9 cellular contexts compared by ENCODE assay signal in the genomic region with DNA sequence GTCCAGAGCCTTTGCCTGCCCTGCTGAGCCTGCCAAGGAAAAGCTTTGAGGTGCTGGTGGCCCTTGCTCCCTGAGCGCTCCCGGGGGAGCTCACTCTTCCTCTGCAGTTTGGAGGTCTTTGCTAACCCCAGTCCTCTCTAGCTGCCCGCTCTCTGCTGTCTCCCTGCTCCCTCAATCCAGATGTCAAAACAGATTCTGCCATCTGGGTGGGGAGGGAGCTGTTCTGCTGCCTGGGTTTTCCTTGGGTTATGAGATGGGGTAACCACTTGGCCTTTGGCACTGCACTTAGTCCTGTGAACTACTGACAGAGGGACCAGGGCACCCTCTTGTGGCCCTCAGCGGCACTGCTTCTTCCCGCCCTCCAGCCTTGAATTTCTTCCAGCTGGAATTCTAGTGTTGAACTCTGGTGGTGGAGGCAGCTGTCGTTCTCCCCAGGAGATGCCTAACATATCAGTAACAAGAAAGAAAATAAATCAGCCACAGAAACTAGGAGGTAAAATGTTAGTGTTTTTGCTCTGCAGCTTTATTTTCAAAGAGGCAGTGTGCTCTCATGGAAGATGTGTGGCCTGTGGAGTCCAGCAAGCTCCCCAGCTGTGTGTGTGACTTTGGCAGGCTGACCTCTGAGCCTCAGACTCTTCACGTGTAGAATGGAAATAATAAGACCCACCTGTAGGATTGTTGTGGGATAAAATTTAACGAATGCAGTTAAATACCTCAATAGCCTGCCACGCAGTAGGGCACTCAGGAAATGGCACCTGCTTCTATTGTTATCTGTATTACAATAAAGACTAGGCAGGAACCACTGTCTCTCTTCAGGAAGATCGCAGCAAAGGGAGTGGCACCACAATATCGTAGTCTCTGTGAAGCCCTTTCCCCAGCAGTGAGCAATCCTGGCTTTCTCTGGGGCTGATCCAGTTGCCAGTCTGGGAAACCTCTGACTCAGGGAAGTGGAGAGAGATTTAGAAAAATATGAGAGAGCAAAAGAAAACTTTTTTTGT. TPM values are rescaled to one million over a fixed set of nuclear protein-coding genes. Genes with fewer than 3 reads are reported as not detected.
DNase-seq lines count a peak whose midpoint lies in the region; ATAC-seq and TF ChIP-seq lines count a peak whose summit lies in the region.
"Had no signal": no experiment of that assay in that cellular context is flagged by ENCODE, and none has a peak within 500 bp of the region (broad histone marks: within the 10 kb centered on the region; RNA-seq: fewer than 3 reads in every experiment).

No MANE protein-coding gene starts in this region.

- peak; percentile 19 to 60 (median 30) for DNase-seq in CD8-positive, alpha-beta memory T cell
- DNase-seq in HAP-1 (ENCODE audit: low spot score in 2 of 2) = peak; percentile 66 to 88
- peak; percentile 33 for DNase-seq in NCI-H226
- peak; percentile 77 for DNase-seq in activated CD4-positive, alpha-beta T cell treated with anti-CD3 and anti-CD28 coated beads for 36 hours
- peak; percentile 88 for DNase-seq in colonic mucosa
- DNase-seq in stimulated activated CD4-positive, alpha-beta T cell treated with anti-CD3 and anti-CD28 coated beads, TNF-alpha, amount 100 ng/mL, for 4 hours (ENCODE audit: low read depth in 3 of 3) = peak in 2 of 3 experiments; percentile 24 to 33

- H3K9me3 Mint-ChIP-seq in CD8-positive, alpha-beta memory T cell = no peaks in the 10 kb centered on the region
- H3K9me3 Mint-ChIP-seq in activated CD4-positive, alpha-beta T cell treated with anti-CD3 and anti-CD28 coated beads for 36 hours (ENCODE audit: low read depth) = no peaks in the 10 kb centered on the region
- H3K9me3 Mint-ChIP-seq: T-helper 1 cell treated with Interleukin-12 subunit alpha and Interleukin-12 subunit beta and Interleukin-4 antibody, amounts not matched to agents 30 μg/mL and 1 μg/mL, for 36 hours had no signal

- peaks cover 38% of the 10 kb centered on the region for H3K4me1 ChIP-seq in CD8-positive, alpha-beta memory T cell (ENCODE audit: insufficient read depth, low read length)
- H3K4me1 ChIP-seq in HAP-1 (no peaks in the 10 kb centered on the region), colonic mucosa (peaks cover 14% of the 10 kb centered on the region), liver (ENCODE audit: control insufficient read depth in 4 of 4, insufficient read depth in 4 of 4, low read length in 3 of 4) (peaks cover 0 to 4% (median 0%) of the 10 kb centered on the region in 4 donors)

- peak; percentile 80 for ATAC-seq in activated CD4-positive, alpha-beta T cell treated with anti-CD3 and anti-CD28 coated beads for 36 hours
- ATAC-seq in HG02840 (IDR thresholded peaks at IDR 0.05; ENCODE audit: low FRiP score, unreplicated experiment) = no peak

- H3K4me3 ChIP-seq in CD8-positive, alpha-beta memory T cell (ENCODE audit: low read length) = peak overlapping the region; percentile 2
- H3K4me3 ChIP-seq in HAP-1 (no peak overlapping the region), colonic mucosa (no peak overlapping the region), liver (ENCODE audit: low read depth in 1 of 3, low read length in 3 of 3) (no peak overlapping the region)

- TF ChIP-seq CTCF in colonic mucosa (IDR thresholded peaks at IDR 0.05) = peak; percentile 91
- TF ChIP-seq CTCF in liver (IDR thresholded peaks at IDR 0.05; ENCODE audit: low read depth, low read length, missing input control) = peak; percentile 99

- no peaks in the 10 kb centered on the region for H3K36me3 ChIP-seq in CD8-positive, alpha-beta memory T cell (ENCODE audit: insufficient read depth, low read length)
- H3K36me3 ChIP-seq in HAP-1 (replicated peaks) (no peaks in the 10 kb centered on the region), colonic mucosa (no peaks in the 10 kb centered on the region), liver (ENCODE audit: control insufficient read depth in 4 of 4, insufficient read depth in 3 of 4, low read depth in 1 of 4, low read length in 3 of 4) (no peaks in the 10 kb centered on the region)

- intact Hi-C loops in activated CD4-positive, alpha-beta T cell treated with anti-CD3 and anti-CD28 coated beads for 36 hours (cut with DNase I, micrococcal nuclease) = loop anchor here (1.0 kb wide), 2 partner anchors 233 to 264 kb away; no protein-coding TSS in a partner anchor
- intact Hi-C loops in colonic mucosa (cut with DNase I) = no loop called here

- WGBS in liver = 46% methylated on average over 11 of the region's 11 CpGs

- H3K27me3 Mint-ChIP-seq in CD8-positive, alpha-beta memory T cell = no peaks in the 10 kb centered on the region
- no peaks in the 10 kb centered on the region for H3K27me3 Mint-ChIP-seq in activated CD4-positive, alpha-beta T cell treated with anti-CD3 and anti-CD28 coated beads for 36 hours

- POLR2A ChIA-PET in CD8-positive, alpha-beta memory T cell (lab: Charles Lee) = no interaction called here
- POLR2A ChIA-PET in activated CD4-positive, alpha-beta T cell treated with anti-CD3 and anti-CD28 coated beads for 36 hours (lab: Charles Lee) = interaction anchor here (0.5 to 1.0 kb wide), 3 partner anchors 217 to 1806 kb away, joined by 3 to 5 read pairs (median 3); a partner anchor contains a TSS

- peak overlapping the region; percentile 27 to 76 (median 65) for H3K4me3 Mint-ChIP-seq in CD8-positive, alpha-beta memory T cell
- no peak overlapping the region for H3K4me3 Mint-ChIP-seq in activated CD4-positive, alpha-beta T cell treated with anti-CD3 and anti-CD28 coated beads for 36 hours
- H3K4me3 Mint-ChIP-seq: T-helper 1 cell treated with Interleukin-12 subunit alpha and Interleukin-12 subunit beta and Interleukin-4 antibody, amounts not matched to agents 30 μg/mL and 1 μg/mL, for 36 hours had no signal

- in situ Hi-C loops in HAP-1 (cut with MboI; ENCODE audit: low sequenced_read_pairs) = loop anchor here (10.0 kb wide), 1 partner anchor 238 kb away; a partner anchor contains a TSS

- peaks cover 28 to 32% (median 32%) of the 10 kb centered on the region in 3 donors for H3K4me1 Mint-ChIP-seq in CD8-positive, alpha-beta memory T cell
- H3K4me1 Mint-ChIP-seq in activated CD4-positive, alpha-beta T cell treated with anti-CD3 and anti-CD28 coated beads for 36 hours = peaks cover 26% of the 10 kb centered on the region

- no peak overlapping the region for H3K27ac ChIP-seq in CD8-positive, alpha-beta memory T cell (ENCODE audit: low read depth, low read length)
- peak overlapping the region; percentile 20 for H3K27ac ChIP-seq in colonic mucosa
- no peak overlapping the region for H3K27ac ChIP-seq in liver (ENCODE audit: low read depth in 1 of 2, low read length in 2 of 2)

- peak overlapping the region; percentile 43 to 94 (median 87) for H3K27ac Mint-ChIP-seq in CD8-positive, alpha-beta memory T cell
- no peak overlapping the region for H3K27ac Mint-ChIP-seq in activated CD4-positive, alpha-beta T cell treated with anti-CD3 and anti-CD28 coated beads for 36 hours
- H3K27ac Mint-ChIP-seq: T-helper 1 cell treated with Interleukin-12 subunit alpha and Interleukin-12 subunit beta and Interleukin-4 antibody, amounts not matched to agents 30 μg/mL and 1 μg/mL, for 36 hours had no signal

- CTCF ChIA-PET in CD8-positive, alpha-beta memory T cell (lab: Charles Lee) = interaction anchor here (0.6 to 3.8 kb wide), 29 partner anchors 7 to 482 kb away, joined by 3 to 25 read pairs (median 4); a partner anchor contains a TSS
- CTCF ChIA-PET in activated CD4-positive, alpha-beta T cell treated with anti-CD3 and anti-CD28 coated beads for 36 hours (lab: Charles Lee) = interaction anchor here (0.5 to 3.3 kb wide), 50 partner anchors 8 to 785 kb away, joined by 3 to 29 read pairs (median 4); a partner anchor contains a TSS

- H3K36me3 Mint-ChIP-seq in CD8-positive, alpha-beta memory T cell = peaks cover 0 to 9% (median 0%) of the 10 kb centered on the region in 3 donors
- H3K36me3 Mint-ChIP-seq in activated CD4-positive, alpha-beta T cell treated with anti-CD3 and anti-CD28 coated beads for 36 hours (ENCODE audit: low read depth) = no peaks in the 10 kb centered on the region

- peak; percentile 99 to 100 for TF ChIP-seq RAD21 in liver (IDR thresholded peaks at IDR 0.05)

- peak overlapping the region in 1 of 2 donors; percentile 15 for H3K9ac ChIP-seq in colonic mucosa (ENCODE audit: low read depth in 2 of 2, low read length in 2 of 2)
- no peak overlapping the region for H3K9ac ChIP-seq in liver (ENCODE audit: low read depth in 1 of 2, low read length in 2 of 2)

- H3K9me3 ChIP-seq in CD8-positive, alpha-beta memory T cell (ENCODE audit: low read length) = no peaks in the 10 kb centered on the region
- H3K9me3 ChIP-seq in HAP-1 (no peaks in the 10 kb centered on the region), colonic mucosa (no peaks in the 10 kb centered on the region), liver (ENCODE audit: control insufficient read depth in 4 of 4, low read length in 3 of 4) (no peaks in the 10 kb centered on the region)

- no peaks in the 10 kb centered on the region for H3K27me3 ChIP-seq in CD8-positive, alpha-beta memory T cell (ENCODE audit: insufficient read depth, low read length, poor library complexity, severe bottlenecking)
- H3K27me3 ChIP-seq in HAP-1 (ENCODE audit: low read depth) = no peaks in the 10 kb centered on the region
- H3K27me3 ChIP-seq in colonic mucosa = no peaks in the 10 kb centered on the region
- no peaks in the 10 kb centered on the region for H3K27me3 ChIP-seq in liver (ENCODE audit: control insufficient read depth in 4 of 4, insufficient read depth in 4 of 4, low read length in 3 of 4)

TF ChIP-seq in liver, 16 proteins besides CTCF, POLR2A, EP300 and RAD21 (continues in another document):
- TF ChIP-seq, protein P1, sequence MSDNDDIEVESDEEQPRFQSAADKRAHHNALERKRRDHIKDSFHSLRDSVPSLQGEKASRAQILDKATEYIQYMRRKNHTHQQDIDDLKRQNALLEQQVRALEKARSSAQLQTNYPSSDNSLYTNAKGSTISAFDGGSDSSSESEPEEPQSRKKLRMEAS (IDR thresholded peaks at IDR 0.05) = no peak
- TF ChIP-seq RXRA (IDR thresholded peaks at IDR 0.05) = peak in 1 of 2 donors; percentile 42
- peak; percentile 86 for TF ChIP-seq NR2F2 (IDR thresholded peaks at IDR 0.05)
- TF ChIP-seq JUND (IDR thresholded peaks at IDR 0.05) = no peak

RNA-seq across cellular contexts. Expression of a gene that starts 23.4 kb away (rescaled TPM):
- total RNA-seq in CD8-positive, alpha-beta memory T cell = 100 to 1,000 TPM; 100 to 104 TPM
- 90.6 TPM for polyA plus RNA-seq in CD8-positive, alpha-beta memory T cell
- total RNA-seq in activated CD4-positive, alpha-beta T cell treated with anti-CD3 and anti-CD28 coated beads for 36 hours = 10 to 100 TPM; 74.9 to 76.5 TPM
- 100 to 1,000 TPM in 1 of 2 donors, 10 to 100 TPM in 1; 64.6 to 109 TPM for total RNA-seq in colonic mucosa
- total RNA-seq in liver = 100 to 1,000 TPM in 1 of 2 donors, 10 to 100 TPM in 1; 61.1 to 163 TPM
- polyA plus RNA-seq in liver = 10 to 100 TPM; 37.3 to 44.9 TPM

RNA-seq across cellular contexts. Expression of a gene that starts 33.0 kb away (rescaled TPM):
- total RNA-seq in CD8-positive, alpha-beta memory T cell = 1 to 10 TPM; 7.9 to 9.2 TPM
- polyA plus RNA-seq in CD8-positive, alpha-beta memory T cell = not detected
- total RNA-seq in activated CD4-positive, alpha-beta T cell treated with anti-CD3 and anti-CD28 coated beads for 36 hours = 1 to 10 TPM; 4.1 to 5.9 TPM
- total RNA-seq in colonic mucosa (10 to 100 TPM in 1 of 2 donors, 1 to 10 TPM in 1; 3.2 to 11.2 TPM), liver (10 to 100 TPM; 12.1 to 20.6 TPM)
- polyA plus RNA-seq in liver = 10 to 100 TPM; 18.7 to 23.3 TPM

Comparison
In these comparisons a context has a peak if more than half of its experiments do, and no peak if none do; other contexts are left out.
1. DNase-seq: peak in every context shown above with its lines; median percentile 88 in colonic mucosa; 77 in HAP-1; 77 in activated CD4-positive, alpha-beta T cell treated with anti-CD3 and anti-CD28 coated beads for 36 hours; 33 in NCI-H226; 30 in CD8-positive, alpha-beta memory T cell; 28 in stimulated activated CD4-positive, alpha-beta T cell treated with anti-CD3 and anti-CD28 coated beads, TNF-alpha, amount 100 ng/mL, for 4 hours.